Comparison of ENCODE assay signal across 1 cellular context in the genomic region with DNA sequence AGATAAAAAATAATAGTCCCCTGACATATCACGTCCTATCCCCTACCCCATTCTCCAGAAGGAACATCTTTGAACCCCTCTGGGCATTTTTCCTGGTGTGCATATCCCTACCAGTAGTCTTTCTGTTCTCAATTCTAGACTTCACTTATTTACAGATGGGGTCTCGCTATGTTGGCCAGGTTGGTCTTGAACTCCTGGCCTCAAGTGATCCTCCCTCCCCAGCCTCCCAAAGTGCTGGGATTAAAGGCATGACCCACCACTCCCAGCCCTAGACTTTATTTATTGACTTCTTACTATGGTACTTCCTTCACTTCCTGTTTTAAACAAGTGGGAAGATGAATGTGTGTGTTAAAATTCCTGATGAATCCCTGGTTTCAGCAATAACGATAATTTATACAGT.
TF ChIP-seq lines count a peak whose summit lies in the region.

No MANE protein-coding gene starts in this region.

TF ChIP-seq in GM23338, 12 proteins besides CTCF, POLR2A, EP300 and RAD21:
- TF ChIP-seq, protein P1, sequence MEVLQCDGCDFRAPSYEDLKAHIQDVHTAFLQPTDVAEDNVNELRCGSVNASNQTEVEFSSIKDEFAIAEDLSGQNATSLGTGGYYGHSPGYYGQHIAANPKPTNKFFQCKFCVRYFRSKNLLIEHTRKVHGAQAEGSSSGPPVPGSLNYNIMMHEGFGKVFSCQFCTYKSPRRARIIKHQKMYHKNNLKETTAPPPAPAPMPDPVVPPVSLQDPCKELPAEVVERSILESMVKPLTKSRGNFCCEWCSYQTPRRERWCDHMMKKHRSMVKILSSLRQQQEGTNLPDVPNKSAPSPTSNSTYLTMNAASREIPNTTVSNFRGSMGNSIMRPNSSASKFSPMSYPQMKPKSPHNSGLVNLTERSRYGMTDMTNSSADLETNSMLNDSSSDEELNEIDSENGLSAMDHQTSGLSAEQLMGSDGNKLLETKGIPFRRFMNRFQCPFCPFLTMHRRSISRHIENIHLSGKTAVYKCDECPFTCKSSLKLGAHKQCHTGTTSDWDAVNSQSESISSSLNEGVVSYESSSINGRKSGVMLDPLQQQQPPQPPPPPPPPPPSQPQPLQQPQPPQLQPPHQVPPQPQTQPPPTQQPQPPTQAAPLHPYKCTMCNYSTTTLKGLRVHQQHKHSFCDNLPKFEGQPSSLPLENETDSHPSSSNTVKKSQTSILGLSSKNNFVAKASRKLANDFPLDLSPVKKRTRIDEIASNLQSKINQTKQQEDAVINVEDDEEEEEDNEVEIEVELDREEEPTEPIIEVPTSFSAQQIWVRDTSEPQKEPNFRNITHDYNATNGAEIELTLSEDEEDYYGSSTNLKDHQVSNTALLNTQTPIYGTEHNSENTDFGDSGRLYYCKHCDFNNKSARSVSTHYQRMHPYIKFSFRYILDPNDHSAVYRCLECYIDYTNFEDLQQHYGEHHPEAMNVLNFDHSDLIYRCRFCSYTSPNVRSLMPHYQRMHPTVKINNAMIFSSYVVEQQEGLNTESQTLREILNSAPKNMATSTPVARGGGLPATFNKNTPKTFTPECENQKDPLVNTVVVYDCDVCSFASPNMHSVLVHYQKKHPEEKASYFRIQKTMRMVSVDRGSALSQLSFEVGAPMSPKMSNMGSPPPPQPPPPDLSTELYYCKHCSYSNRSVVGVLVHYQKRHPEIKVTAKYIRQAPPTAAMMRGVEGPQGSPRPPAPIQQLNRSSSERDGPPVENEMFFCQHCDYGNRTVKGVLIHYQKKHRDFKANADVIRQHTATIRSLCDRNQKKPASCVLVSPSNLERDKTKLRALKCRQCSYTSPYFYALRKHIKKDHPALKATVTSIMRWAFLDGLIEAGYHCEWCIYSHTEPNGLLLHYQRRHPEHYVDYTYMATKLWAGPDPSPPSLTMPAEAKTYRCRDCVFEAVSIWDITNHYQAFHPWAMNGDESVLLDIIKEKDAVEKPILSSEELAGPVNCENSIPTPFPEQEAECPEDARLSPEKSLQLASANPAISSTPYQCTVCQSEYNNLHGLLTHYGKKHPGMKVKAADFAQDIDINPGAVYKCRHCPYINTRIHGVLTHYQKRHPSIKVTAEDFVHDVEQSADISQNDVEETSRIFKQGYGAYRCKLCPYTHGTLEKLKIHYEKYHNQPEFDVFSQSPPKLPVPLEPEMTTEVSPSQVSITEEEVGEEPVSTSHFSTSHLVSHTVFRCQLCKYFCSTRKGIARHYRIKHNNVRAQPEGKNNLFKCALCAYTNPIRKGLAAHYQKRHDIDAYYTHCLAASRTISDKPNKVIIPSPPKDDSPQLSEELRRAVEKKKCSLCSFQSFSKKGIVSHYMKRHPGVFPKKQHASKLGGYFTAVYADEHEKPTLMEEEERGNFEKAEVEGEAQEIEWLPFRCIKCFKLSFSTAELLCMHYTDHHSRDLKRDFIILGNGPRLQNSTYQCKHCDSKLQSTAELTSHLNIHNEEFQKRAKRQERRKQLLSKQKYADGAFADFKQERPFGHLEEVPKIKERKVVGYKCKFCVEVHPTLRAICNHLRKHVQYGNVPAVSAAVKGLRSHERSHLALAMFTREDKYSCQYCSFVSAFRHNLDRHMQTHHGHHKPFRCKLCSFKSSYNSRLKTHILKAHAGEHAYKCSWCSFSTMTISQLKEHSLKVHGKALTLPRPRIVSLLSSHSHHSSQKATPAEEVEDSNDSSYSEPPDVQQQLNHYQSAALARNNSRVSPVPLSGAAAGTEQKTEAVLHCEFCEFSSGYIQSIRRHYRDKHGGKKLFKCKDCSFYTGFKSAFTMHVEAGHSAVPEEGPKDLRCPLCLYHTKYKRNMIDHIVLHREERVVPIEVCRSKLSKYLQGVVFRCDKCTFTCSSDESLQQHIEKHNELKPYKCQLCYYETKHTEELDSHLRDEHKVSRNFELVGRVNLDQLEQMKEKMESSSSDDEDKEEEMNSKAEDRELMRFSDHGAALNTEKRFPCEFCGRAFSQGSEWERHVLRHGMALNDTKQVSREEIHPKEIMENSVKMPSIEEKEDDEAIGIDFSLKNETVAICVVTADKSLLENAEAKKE (CRISPR knock-in tag; IDR thresholded peaks at IDR 0.05): no peak
- TF ChIP-seq JUNB (IDR thresholded peaks at IDR 0.05; ENCODE audit: unreplicated experiment): no peak
- no peak for TF ChIP-seq POLR2AphosphoS5 (IDR thresholded peaks at IDR 0.05; ENCODE audit: low read depth)
